9 cellular contexts compared by ENCODE assay signal in the genomic region with DNA sequence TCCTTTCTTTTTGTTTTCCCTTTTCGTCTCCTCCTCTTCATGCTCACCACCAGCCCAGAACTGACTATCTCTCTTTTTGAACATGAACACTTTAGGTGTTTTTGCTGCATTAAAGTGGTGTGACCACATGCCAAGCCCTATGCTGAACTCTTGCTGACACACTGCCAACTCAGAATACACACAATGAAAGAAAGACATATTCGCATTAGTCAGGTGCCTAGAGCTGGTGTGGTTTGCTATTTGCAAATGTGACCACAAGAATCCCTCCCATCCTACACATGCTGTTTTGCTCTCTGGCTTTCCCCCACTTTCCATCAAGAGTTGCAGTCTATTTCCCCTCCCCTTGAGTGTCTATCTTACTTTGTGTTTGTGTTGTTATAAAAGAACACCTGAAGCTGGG.
DNase-seq lines count a peak whose midpoint lies in the region; ATAC-seq lines count a peak whose summit lies in the region.
"Had no signal": no experiment of that assay in that cellular context is flagged by ENCODE, and none has a peak within 500 bp of the region (broad histone marks: within the 10 kb centered on the region; RNA-seq: fewer than 3 reads in every experiment).

No MANE protein-coding gene starts in this region.

- DNase-seq in NCI-H226 = peak; percentile 52
- peak; percentile 76 for DNase-seq in activated effector memory CD4-positive, alpha-beta T cell treated with anti-CD3 and anti-CD28 coated beads, Interleukin-2, amount 50 U/mL, for 16 hours
- peak; percentile 67 for DNase-seq in stimulated activated CD4-positive, alpha-beta T cell treated with anti-CD3 and anti-CD28 coated beads, Interleukin-15, amount 100 ng/mL, for 24 hours
- DNase-seq in globus pallidus (ENCODE audit: low spot score) = no peak
- no peak for DNase-seq in inferior parietal cortex (ENCODE audit: extremely low spot score)
- no peak for DNase-seq in CD1c-positive myeloid dendritic cell (ENCODE audit: extremely low spot score)

- ATAC-seq in GM19328 (IDR thresholded peaks at IDR 0.05; ENCODE audit: unreplicated experiment) = peak; percentile 67
- ATAC-seq in HG02623 (IDR thresholded peaks at IDR 0.05; ENCODE audit: unreplicated experiment) = no peak
- ATAC-seq: WTC11 had no signal

Comparison
In these comparisons a context has a peak if more than half of its experiments do, and no peak if none do; other contexts are left out.
1. DNase-seq: peak in NCI-H226 (single experiment), activated effector memory CD4-positive, alpha-beta T cell treated with anti-CD3 and anti-CD28 coated beads, Interleukin-2, amount 50 U/mL, for 16 hours (single experiment) and stimulated activated CD4-positive, alpha-beta T cell treated with anti-CD3 and anti-CD28 coated beads, Interleukin-15, amount 100 ng/mL, for 24 hours (single experiment); none in globus pallidus (single experiment), inferior parietal cortex (single experiment) and CD1c-positive myeloid dendritic cell (single experiment).